Comparison of ENCODE assay signal across 9 cellular contexts in the genomic region with DNA sequence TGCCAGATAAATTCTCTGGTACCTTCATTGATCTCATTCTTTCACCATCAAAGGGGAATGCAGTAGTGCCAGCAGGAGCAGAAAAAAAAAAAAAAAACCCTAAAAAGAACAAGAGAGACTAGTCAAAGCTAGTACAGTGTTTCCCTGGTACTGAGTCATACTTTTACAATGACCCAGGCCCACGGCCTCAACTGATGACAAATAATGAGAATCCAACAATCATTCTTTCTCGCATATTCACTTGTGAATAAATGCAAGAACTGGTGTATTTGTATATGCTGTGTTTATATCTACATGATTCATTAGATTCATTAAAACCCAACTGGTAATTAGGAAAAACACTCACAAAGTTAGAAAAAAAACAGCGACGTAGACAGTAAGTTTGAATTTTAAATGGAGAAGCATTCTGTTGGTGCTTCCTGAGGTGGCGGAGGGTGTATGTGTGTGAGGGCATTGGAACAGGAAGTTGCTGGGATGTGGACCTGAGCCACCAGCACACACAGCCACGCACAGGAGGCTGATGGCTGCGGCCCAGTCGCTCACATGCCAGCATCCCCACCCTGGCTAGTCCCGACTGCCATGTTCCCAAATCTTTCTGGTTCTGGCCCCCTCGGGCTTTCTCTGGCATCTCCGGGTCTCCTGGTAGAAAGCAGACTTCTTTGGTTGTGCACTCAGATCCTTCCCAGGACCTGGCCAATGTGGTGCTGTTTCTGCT.
DNase-seq lines count a peak whose midpoint lies in the region; FAIRE-seq and TF ChIP-seq lines count a peak whose summit lies in the region.
"Had no signal": no experiment of that assay in that cellular context is flagged by ENCODE, and none has a peak within 500 bp of the region (broad histone marks: within the 10 kb centered on the region; RNA-seq: fewer than 3 reads in every experiment).

No MANE protein-coding gene starts in this region.

- H3K27ac ChIP-seq in OCI-LY3 (ENCODE audit: low read length) (peak overlapping the region; percentile 92), brain microvascular endothelial cell (peak overlapping the region; percentile 99), uterus (no peak overlapping the region)

- no peaks in the 10 kb centered on the region for H3K9me3 ChIP-seq in OCI-LY3 (ENCODE audit: insufficient read depth, low read length)
- no peaks in the 10 kb centered on the region for H3K9me3 ChIP-seq in uterus

- no peaks in the 10 kb centered on the region for H3K27me3 ChIP-seq in OCI-LY3 (ENCODE audit: low read depth, low read length)
- H3K27me3 ChIP-seq in brain microvascular endothelial cell (replicated peaks) = no peaks in the 10 kb centered on the region
- H3K27me3 ChIP-seq in uterus = no peaks in the 10 kb centered on the region

- no peak overlapping the region for H3K27ac Mint-ChIP-seq in progenitor cell of endocrine pancreas

- no peaks in the 10 kb centered on the region for H3K36me3 Mint-ChIP-seq in progenitor cell of endocrine pancreas (ENCODE audit: insufficient read depth)

- in situ Hi-C loops in brain microvascular endothelial cell (cut with HindIII; ENCODE audit: low pct_ligation_motif_present, low sequenced_read_pairs) = loop anchor here (25.0 kb wide), 2 partner anchors 106 to 231 kb away; no protein-coding TSS in a partner anchor

- no peaks in the 10 kb centered on the region for H3K9me3 Mint-ChIP-seq in progenitor cell of endocrine pancreas (ENCODE audit: low read depth)

- peak overlapping the region; percentile 63 for H3K4me3 ChIP-seq in OCI-LY3 (ENCODE audit: low read length)
- no peak overlapping the region for H3K4me3 ChIP-seq in brain microvascular endothelial cell (ENCODE audit: low read depth, low read length)
- H3K4me3 ChIP-seq in skeletal muscle cell (ENCODE audit: low read depth, low read length) = no peak overlapping the region
- no peak overlapping the region for H3K4me3 ChIP-seq in uterus
- H3K4me3 ChIP-seq: lung had no signal

- no peak overlapping the region for H3K4me3 Mint-ChIP-seq in progenitor cell of endocrine pancreas (ENCODE audit: low read depth)

- peak overlapping the region; percentile 87 for H3K4me2 ChIP-seq in OCI-LY3 (ENCODE audit: low read length)

- TF ChIP-seq CTCF in OCI-LY3 (IDR thresholded peaks at IDR 0.05; ENCODE audit: low read depth, low read length) = no peak
- no peak for TF ChIP-seq CTCF in brain microvascular endothelial cell (IDR thresholded peaks at IDR 0.05; ENCODE audit: low read depth, low read length, missing control alignments)
- no peak for TF ChIP-seq CTCF in progenitor cell of endocrine pancreas (IDR thresholded peaks at IDR 0.05; ENCODE audit: unreplicated experiment)
- TF ChIP-seq CTCF in uterus (IDR thresholded peaks at IDR 0.05) = no peak

- H2AFZ ChIP-seq in OCI-LY3 (ENCODE audit: low read depth, low read length) = no peak overlapping the region; the same call in 1 of the 2 replicates

- FAIRE-seq in GM12891 (lab: Jason Lieb, UNC) (peak; percentile 68), H54 (lab: Jason Lieb, UNC) (no peak)

- DNase-seq in GM12891 (ENCODE audit: insufficient read length, low spot score) (peak; percentile 62), H54 (ENCODE audit: insufficient read length, low spot score) (peak; percentile 63), brain microvascular endothelial cell (peak; percentile 81), skeletal muscle cell (ENCODE audit: low read depth) (peak; percentile 58), progenitor cell of endocrine pancreas (ENCODE audit: low spot score, unreplicated experiment) (no peak), NCI-H1092 treated with DMSO at 0.1 percent for 48 hours (lab: John Stamatoyannopoulos, UW) (no peak), uterus (no peak)

- H3K4me1 ChIP-seq in OCI-LY3 (ENCODE audit: low read length) (peaks cover 59% of the 10 kb centered on the region), uterus (peaks cover 7 to 11% of the 10 kb centered on the region in 2 donors)

- H3K4me1 Mint-ChIP-seq in progenitor cell of endocrine pancreas (ENCODE audit: low read depth) = peaks cover 26% of the 10 kb centered on the region

- no peaks in the 10 kb centered on the region for H3K79me2 ChIP-seq in OCI-LY3 (ENCODE audit: low read length)

- H3K36me3 ChIP-seq in OCI-LY3 (replicated peaks; ENCODE audit: low read depth, low read length) = no peaks in the 10 kb centered on the region
- H3K36me3 ChIP-seq in brain microvascular endothelial cell (replicated peaks) = no peaks in the 10 kb centered on the region
- no peaks in the 10 kb centered on the region for H3K36me3 ChIP-seq in uterus

- no peaks in the 10 kb centered on the region for H3K27me3 Mint-ChIP-seq in progenitor cell of endocrine pancreas

- H3K9ac ChIP-seq in OCI-LY3 (ENCODE audit: low read length) = peak overlapping the region; percentile 65

- TF ChIP-seq POLR2A in GM12891 (IDR thresholded peaks at IDR 0.05; ENCODE audit: low read depth, low read length) = no peak
- no peak for TF ChIP-seq POLR2A in H54 (IDR thresholded peaks at IDR 0.05; ENCODE audit: low read depth, low read length)
- TF ChIP-seq POLR2A in uterus (IDR thresholded peaks at IDR 0.05) = no peak

- H4K20me1 ChIP-seq in OCI-LY3 (ENCODE audit: insufficient read depth, low read length) = no peaks in the 10 kb centered on the region

- intact Hi-C loops in uterus (cut with DNase I; ENCODE audit: low total_unique reads) = no loop called here

TF ChIP-seq in GM12891, 5 proteins besides CTCF, POLR2A, EP300 and RAD21:
- TF ChIP-seq SPI1 (IDR thresholded peaks at IDR 0.05; ENCODE audit: low read depth, low read length) (no peak), POLR2AphosphoS5 (IDR thresholded peaks at IDR 0.05; ENCODE audit: low read depth, low read length) (no peak), POU2F2 (IDR thresholded peaks at IDR 0.05; ENCODE audit: low read depth, low read length) (no peak), TAF1 (IDR thresholded peaks at IDR 0.05; ENCODE audit: low read depth, low read length) (no peak), PAX5 (IDR thresholded peaks at IDR 0.05; ENCODE audit: insufficient read depth, low read length, severe bottlenecking) (no peak)

Comparison
In these comparisons a context has a peak if more than half of its experiments do, and no peak if none do; other contexts are left out.
1. DNase-seq: peak in GM12891 (single experiment), H54 (single experiment), brain microvascular endothelial cell (single experiment) and skeletal muscle cell (single experiment); none in progenitor cell of endocrine pancreas (single experiment), NCI-H1092 treated with DMSO at 0.1 percent for 48 hours (single experiment) and uterus (0 of 2).
2. H3K27ac ChIP-seq: peak in OCI-LY3 (single experiment) and brain microvascular endothelial cell (single experiment); none in uterus (0 of 2).